8 cellular contexts compared by ENCODE assay signal in genomic region chr21:33380483-33380998, GRCh38. TPM values are rescaled to one million over a fixed set of nuclear protein-coding genes. Genes with fewer than 3 reads are reported as not detected.
A peak's percentile ranks its signal among the peaks of the same experiment; 100 is the strongest.
DNase-seq lines count a peak whose midpoint lies in the region; ATAC-seq and TF ChIP-seq lines count a peak whose summit lies in the region.

No MANE protein-coding gene starts in this region.

- H3K27me3 ChIP-seq in BJ (ENCODE audit: control insufficient read depth, insufficient read depth, low read length): no peaks in the 10 kb centered on the region

- TF ChIP-seq CTCF in BJ (IDR thresholded peaks at IDR 0.05; ENCODE audit: insufficient read depth, low read depth, low read length): no peak

- DNase-seq in BJ (ENCODE audit: low read depth) (peak; percentile 81), amniotic epithelial cell (ENCODE audit: low read depth) (peak; percentile 96), hypothalamus (lab: John Stamatoyannopoulos, UW) (peak in 39 of 51 donors; percentile 8 to 88 (median 57)), NCI-H1930 (lab: John Stamatoyannopoulos, UW) (no peak)
- DNase-seq in stimulated activated CD4-positive, alpha-beta T cell treated with anti-CD3 and anti-CD28 coated beads, Interleukin-15, amount 100 ng/mL, for 1 hour (ENCODE audit: low read depth in 1 of 2, low spot score in 1 of 2): peak; percentile 69 to 83

- H3K27ac Mint-ChIP-seq in T-helper 1 cell treated with Interleukin-12 subunit alpha and Interleukin-12 subunit beta and Interleukin-4 antibody, amounts not matched to agents 30 μg/mL and 1 μg/mL, for 36 hours: peak overlapping the region; percentile 80

- peaks cover 2% of the 10 kb centered on the region for H3K36me3 Mint-ChIP-seq in T-helper 1 cell treated with Interleukin-12 subunit alpha and Interleukin-12 subunit beta and Interleukin-4 antibody, amounts not matched to agents 30 μg/mL and 1 μg/mL, for 36 hours (ENCODE audit: low read depth)

- H3K36me3 ChIP-seq in BJ (ENCODE audit: control insufficient read depth, insufficient read depth, low read length): no peaks in the 10 kb centered on the region

- POLR2A ChIA-PET in BJ (lab: Charles Lee): interaction anchor here (0.6 kb wide), 1 partner anchor 20 kb away, joined by 7 read pairs; no protein-coding TSS in a partner anchor

- peaks cover 60% of the 10 kb centered on the region for H3K27me3 Mint-ChIP-seq in T-helper 1 cell treated with Interleukin-12 subunit alpha and Interleukin-12 subunit beta and Interleukin-4 antibody, amounts not matched to agents 30 μg/mL and 1 μg/mL, for 36 hours (ENCODE audit: low read depth)

- ATAC-seq in GM19397 (IDR thresholded peaks at IDR 0.05; ENCODE audit: unreplicated experiment) (peak; percentile 47), HG03571 (IDR thresholded peaks at IDR 0.05; ENCODE audit: unreplicated experiment) (peak; percentile 45)

- no peaks in the 10 kb centered on the region for H3K9me3 Mint-ChIP-seq in T-helper 1 cell treated with Interleukin-12 subunit alpha and Interleukin-12 subunit beta and Interleukin-4 antibody, amounts not matched to agents 30 μg/mL and 1 μg/mL, for 36 hours

- H3K4me1 Mint-ChIP-seq in T-helper 1 cell treated with Interleukin-12 subunit alpha and Interleukin-12 subunit beta and Interleukin-4 antibody, amounts not matched to agents 30 μg/mL and 1 μg/mL, for 36 hours (ENCODE audit: low read depth): peaks cover 54% of the 10 kb centered on the region

- no peak overlapping the region for H3K4me3 ChIP-seq in BJ (ENCODE audit: low read depth, low read length)

- peak overlapping the region; percentile 66 for H3K4me3 Mint-ChIP-seq in T-helper 1 cell treated with Interleukin-12 subunit alpha and Interleukin-12 subunit beta and Interleukin-4 antibody, amounts not matched to agents 30 μg/mL and 1 μg/mL, for 36 hours

- CTCF ChIA-PET in BJ (lab: Yijun Ruan, JAX): interaction anchor here (0.6 to 3.7 kb wide), 4 partner anchors 13 to 181 kb away, joined by 3 to 25 read pairs (median 3); no protein-coding TSS in a partner anchor

RNA-seq across cellular contexts. Expression of gene IFNGR2, which starts 22.7 kb away (rescaled TPM):
- 107 and 114 TPM in 2 replicates for polyA plus RNA-seq in BJ (2011; rRNA removed)
- polyA minus RNA-seq in BJ (2011; rRNA and poly(A)+ RNA removed): 55.7 and 120 TPM in 2 replicates

RNA-seq across cellular contexts. Expression of gene IFNAR1, which starts 55.8 kb away (rescaled TPM):
- polyA plus RNA-seq in BJ (2011; rRNA removed): 11.4 and 15.0 TPM in 2 replicates
- polyA minus RNA-seq in BJ (2011; rRNA and poly(A)+ RNA removed): 14.2 and 14.3 TPM in 2 replicates

Comparison
In these comparisons a context has a peak if more than half of its experiments do, and no peak if none do; other contexts are left out.
1. DNase-seq: peak in BJ (single experiment), amniotic epithelial cell (single experiment), hypothalamus (39 of 51) and stimulated activated CD4-positive, alpha-beta T cell treated with anti-CD3 and anti-CD28 coated beads, Interleukin-15, amount 100 ng/mL, for 1 hour (2 of 2); none in NCI-H1930 (0 of 2).